In genomic region chr12:121925361-121925725, GRCh38 we compare ENCODE assay signal across 12 cellular contexts. TPM values are rescaled to one million over a fixed set of nuclear protein-coding genes. Genes with fewer than 3 reads are reported as not detected.
DNase-seq lines count a peak whose midpoint lies in the region; TF ChIP-seq lines count a peak whose summit lies in the region.
"Had no signal": no experiment of that assay in that cellular context is flagged by ENCODE, and none has a peak within 500 bp of the region (broad histone marks: within the 10 kb centered on the region; RNA-seq: fewer than 3 reads in every experiment).

No MANE protein-coding gene starts in this region.

- H3K36me3 ChIP-seq in SJSA1: peaks cover 4% of the 10 kb centered on the region; the same call in 1 of the 2 replicates
- no peaks in the 10 kb centered on the region for H3K36me3 ChIP-seq in ovary
- H3K36me3 ChIP-seq: WERI-Rb-1 had no signal

- 11 to 34% (median 31%) methylated on average over 7 of the region's 7 CpGs for WGBS in ovary, 3 donors

- no peak overlapping the region for H3K4me3 ChIP-seq in AG09309 (ENCODE audit: control insufficient read depth, low read depth, low read length)
- H3K4me3 ChIP-seq in SJSA1: no peak overlapping the region
- H3K4me3 ChIP-seq in fibroblast of the aortic adventitia (ENCODE audit: low read depth, low read length): no peak overlapping the region
- H3K4me3 ChIP-seq in ovary: peak overlapping the region; percentile 5

- TF ChIP-seq POLR2A in ovary (IDR thresholded peaks at IDR 0.05): no peak

- intact Hi-C loops in ovary (cut with DNase I): loop anchor here in 1 of 4 donors (10.0 kb wide), 1 partner anchor 199 kb away; no protein-coding TSS in a partner anchor

- H3K4me1 ChIP-seq in SJSA1 (replicated peaks) (peaks cover 33% of the 10 kb centered on the region), ovary (ENCODE audit: insufficient read depth) (peaks cover 2% of the 10 kb centered on the region)

- H3K27me3 ChIP-seq in SJSA1 (replicated peaks): no peaks in the 10 kb centered on the region
- H3K27me3 ChIP-seq in ovary: no peaks in the 10 kb centered on the region

- DNase-seq in AG09309 (ENCODE audit: low read depth) (peak; percentile 60), SJSA1 (ENCODE audit: low read depth in 1 of 2, low spot score in 2 of 2) (no peak), fibroblast of the aortic adventitia (ENCODE audit: low read depth) (peak; percentile 64), ovary (no peak), SK-N-DZ (ENCODE audit: low spot score) (no peak), mucosa of gallbladder (ENCODE audit: low spot score) (no peak), amygdala (lab: John Stamatoyannopoulos, UW) (no peak)
- no peak for DNase-seq in stimulated activated naive CD4-positive, alpha-beta T cell (lab: John Stamatoyannopoulos, UW)
- DNase-seq: activated naive CD4-positive, alpha-beta T cell treated with anti-CD3 and anti-CD28 coated beads, Interleukin-2, amount 10 ng/mL, durations not matched to agents 7 days and 5 days; CD4-positive, alpha-beta memory T cell; NCI-H69; WERI-Rb-1 had no signal

- TF ChIP-seq CTCF in AG09309 (IDR thresholded peaks at IDR 0.05; ENCODE audit: control insufficient read depth, insufficient read depth, low read depth, low read length, missing control alignments): no peak
- TF ChIP-seq CTCF in fibroblast of the aortic adventitia (IDR thresholded peaks at IDR 0.05; ENCODE audit: insufficient read depth, low read length): no peak
- no peak for TF ChIP-seq CTCF in ovary (IDR thresholded peaks at IDR 0.05)

- H3K9me3 ChIP-seq in SJSA1 (replicated peaks) (no peaks in the 10 kb centered on the region; the same call in 1 of the 2 replicates), ovary (no peaks in the 10 kb centered on the region)

- TF ChIP-seq EP300 in ovary (IDR thresholded peaks at IDR 0.05): no peak

- H3K27ac ChIP-seq in SJSA1 (peak overlapping the region; percentile 95), ovary (peak overlapping the region in 1 of 2 donors; percentile 52)
- H3K27ac ChIP-seq: WERI-Rb-1 had no signal

RNA-seq across cellular contexts. Expression of gene CFAP251, which starts 7.0 kb away (rescaled TPM):
- 10.2 and 13.8 TPM in 2 replicates for total RNA-seq in SJSA1 (2014; rRNA removed; shearing (Covaris generic))
- total RNA-seq in fibroblast of the aortic adventitia (ENCODE audit: low replicate concordance): 2.3 and 8.8 TPM in 2 replicates
- total RNA-seq in ovary: 10 to 100 TPM in 1 of 7 donors, 1 to 10 TPM in 6; 2.7 to 28.7 (median 8.2) TPM
- 1 to 10 TPM; 1.2 to 5.5 TPM for polyA plus RNA-seq in ovary
- 0.24 TPM in 1 of 2 replicates, not detected in the other for polyA plus RNA-seq in SK-N-DZ (2014; cell fraction: cytosol; rRNA removed)
- polyA plus RNA-seq in SK-N-DZ (2014; cell fraction: nucleus; rRNA removed): 0.28 and 0.81 TPM in 2 replicates
- 7.0 TPM for total RNA-seq in mucosa of gallbladder

RNA-seq across cellular contexts. Expression of gene PSMD9, which starts 36.8 kb away (rescaled TPM):
- 63.4 and 150 TPM in 2 replicates for total RNA-seq in SJSA1 (2014; rRNA removed; shearing (Covaris generic))
- total RNA-seq in fibroblast of the aortic adventitia (ENCODE audit: low replicate concordance) (27.6 and 57.9 TPM in 2 replicates), ovary (10 to 100 TPM; 24.4 to 57.0 (median 35.5) TPM), mucosa of gallbladder (48.8 TPM)
- polyA plus RNA-seq in ovary: 10 to 100 TPM; 25.6 to 58.7 TPM
- 84.3 and 105 TPM in 2 replicates for polyA plus RNA-seq in SK-N-DZ (2014; cell fraction: cytosol; rRNA removed)
- polyA plus RNA-seq in SK-N-DZ (2014; cell fraction: nucleus; rRNA removed): 73.4 and 78.1 TPM in 2 replicates

Comparison
In these comparisons a context has a peak if more than half of its experiments do, and no peak if none do; other contexts are left out.
1. DNase-seq: peak in AG09309 (single experiment) and fibroblast of the aortic adventitia (single experiment); none in SJSA1 (0 of 2), ovary (0 of 5), SK-N-DZ (single experiment), mucosa of gallbladder (single experiment), amygdala (0 of 56) and stimulated activated naive CD4-positive, alpha-beta T cell (0 of 6).